ENCODE assay signal across 19 cellular contexts in genomic region chr7:157422279-157422678, GRCh38.
"Had no signal": no experiment of that assay in that cellular context is flagged by ENCODE, and none has a peak within 500 bp of the region (broad histone marks: within the 10 kb centered on the region; RNA-seq: fewer than 3 reads in every experiment).

No MANE protein-coding gene starts in this region.

- DNase-seq: KBM-7, MV-4-11, NCI-H1048, NCI-H1105, NCI-H1417, NCI-H1436 treated with DMSO at 0.1 percent for 48 hours, NCI-H1694, NCI-H187 treated with DMSO at 0.1 percent for 48 hours, NCI-H2029 treated with DMSO at 0.1 percent for 48 hours, NCI-H2227 treated with DMSO at 0.1 percent for 48 hours, NCI-H524, NCI-H526 treated with DMSO at 0.1 percent for 48 hours, NCI-H748 treated with DMSO at 0.1 percent for 48 hours, RPMI8226, SHP77, SK-N-SH, SW 1271, T-cell had no signal

- H3K9me3 ChIP-seq: SK-N-SH had no signal

- H3K4me2 ChIP-seq: SK-N-SH had no signal

- H3K9ac ChIP-seq: SK-N-SH had no signal

- ATAC-seq: T-cell had no signal

- FAIRE-seq: RCC 7860 had no signal
